Comparison of ENCODE assay signal across 21 cellular contexts in the genomic region with DNA sequence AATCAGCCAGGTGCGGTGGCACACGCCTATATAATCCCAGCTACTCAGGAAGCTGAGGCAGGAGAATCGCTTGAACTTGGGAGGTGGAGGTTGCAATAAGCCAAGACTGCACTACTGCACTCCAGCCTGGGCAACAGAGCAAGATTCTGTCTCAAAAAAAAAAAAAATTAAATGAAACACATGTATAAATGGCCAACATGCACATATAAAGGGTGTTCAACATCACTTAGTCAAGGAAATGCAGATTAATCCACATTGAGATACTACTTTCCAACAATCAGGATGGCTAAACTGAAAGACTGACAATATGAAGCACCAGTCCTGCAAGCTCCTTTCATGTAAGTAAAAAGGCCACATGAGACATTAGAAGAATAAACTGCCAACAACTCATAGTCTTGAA. TPM values are rescaled to one million over a fixed set of nuclear protein-coding genes. Genes with fewer than 3 reads are reported as not detected.
"Had no signal": no experiment of that assay in that cellular context is flagged by ENCODE, and none has a peak within 500 bp of the region (broad histone marks: within the 10 kb centered on the region; RNA-seq: fewer than 3 reads in every experiment).

No MANE protein-coding gene starts in this region.

- H3K9me3 Mint-ChIP-seq: activated naive CD4-positive, alpha-beta T cell treated with anti-CD3 and anti-CD28 coated beads, Interleukin-2, amount 50 U/mL, for 72 hours; activated T-cell treated with anti-CD3 and anti-CD28 coated beads, Interleukin-2, amount 50 U/mL, for 24 hours; naive thymus-derived CD8-positive, alpha-beta T cell had no signal

- H3K27me3 ChIP-seq: body of pancreas, sigmoid colon, upper lobe of right lung had no signal

- DNase-seq: activated CD4-positive, alpha-beta T cell treated with anti-CD3 and anti-CD28 coated beads for 1 hour; activated CD4-positive, alpha-beta T cell treated with anti-CD3 and anti-CD28 coated beads, Interleukin-2, amount 50 U/mL, for 48 hours; activated CD8-positive, alpha-beta memory T cell treated with anti-CD3 and anti-CD28 coated beads, Interleukin-2, amount 10 ng/mL, durations not matched to agents 7 days and 5 days; activated effector memory CD4-positive, alpha-beta T cell treated with anti-CD3 and anti-CD28 coated beads, Interleukin-2, amount 50 U/mL, for 16 hours; activated T-cell treated with anti-CD3 and anti-CD28 coated beads, Interleukin-2, amount 50 U/mL, for 24 hours; amniotic stem cell; body of pancreas; central memory CD4-positive, alpha-beta T cell; naive thymus-derived CD8-positive, alpha-beta T cell; psoas muscle; sigmoid colon; stimulated activated CD4-positive, alpha-beta T cell treated with anti-CD3 and anti-CD28 coated beads, Interleukin-2, amount 100 ng/mL, for 48 hours; stimulated activated CD8-positive, alpha-beta memory T cell treated with anti-CD3 and anti-CD28 coated beads, Interleukin-4, amount 100 ng/mL, for 48 hours; stimulated activated naive CD8-positive, alpha-beta T cell treated with anti-CD3 and anti-CD28 coated beads, Interleukin-15, Interleukin-2, amounts not matched to agents 100 U/mL and 50 U/mL, for 24 hours; upper lobe of right lung had no signal

- H3K27me3 Mint-ChIP-seq: activated CD8-positive, alpha-beta memory T cell treated with anti-CD3 and anti-CD28 coated beads, Interleukin-2, amount 10 ng/mL, durations not matched to agents 7 days and 5 days; activated T-cell treated with anti-CD3 and anti-CD28 coated beads, Interleukin-2, amount 50 U/mL, for 24 hours; naive thymus-derived CD8-positive, alpha-beta T cell had no signal

- H3K27ac ChIP-seq: psoas muscle, sigmoid colon, upper lobe of right lung had no signal

- H3K4me3 ChIP-seq: body of pancreas, psoas muscle, sigmoid colon, upper lobe of right lung had no signal

- H3K36me3 Mint-ChIP-seq: activated naive CD4-positive, alpha-beta T cell treated with anti-CD3 and anti-CD28 coated beads, Interleukin-2, amount 50 U/mL, for 72 hours had no signal

- H3K27ac Mint-ChIP-seq: activated CD8-positive, alpha-beta memory T cell treated with anti-CD3 and anti-CD28 coated beads, Interleukin-2, amount 10 ng/mL, durations not matched to agents 7 days and 5 days; activated naive CD4-positive, alpha-beta T cell treated with anti-CD3 and anti-CD28 coated beads, Interleukin-2, amount 50 U/mL, for 72 hours; activated T-cell treated with anti-CD3 and anti-CD28 coated beads, Interleukin-2, amount 50 U/mL, for 24 hours; naive thymus-derived CD8-positive, alpha-beta T cell had no signal

- H3K36me3 ChIP-seq: upper lobe of right lung had no signal

- H3K4me3 Mint-ChIP-seq: activated CD8-positive, alpha-beta memory T cell treated with anti-CD3 and anti-CD28 coated beads, Interleukin-2, amount 10 ng/mL, durations not matched to agents 7 days and 5 days; activated T-cell treated with anti-CD3 and anti-CD28 coated beads, Interleukin-2, amount 50 U/mL, for 24 hours; naive thymus-derived CD8-positive, alpha-beta T cell had no signal

- ATAC-seq: activated CD8-positive, alpha-beta memory T cell treated with anti-CD3 and anti-CD28 coated beads, Interleukin-2, amount 10 ng/mL, durations not matched to agents 7 days and 5 days; activated naive CD4-positive, alpha-beta T cell treated with anti-CD3 and anti-CD28 coated beads, Interleukin-2, amount 50 U/mL, for 72 hours; body of pancreas; naive thymus-derived CD8-positive, alpha-beta T cell; stimulated activated naive CD8-positive, alpha-beta T cell treated with anti-CD3 and anti-CD28 coated beads, Interleukin-15, Interleukin-2, amounts not matched to agents 100 U/mL and 50 U/mL, for 24 hours had no signal

RNA-seq across cellular contexts. Expression of a gene that starts 50.9 kb away (rescaled TPM):
- total RNA-seq: activated CD8-positive, alpha-beta memory T cell treated with anti-CD3 and anti-CD28 coated beads, Interleukin-2, amount 10 ng/mL, durations not matched to agents 7 days and 5 days; body of pancreas; lower leg skin; mononuclear cell; naive thymus-derived CD8-positive, alpha-beta T cell; omental fat pad; sigmoid colon; T-helper 2 cell treated with Interferon-gamma antibody and Interleukin-4, amounts not matched to agents 100 ng/mL and 5 ng/mL, for 36 hours; temporal lobe; upper lobe of right lung had no signal
- polyA plus RNA-seq: naive thymus-derived CD8-positive, alpha-beta T cell; sigmoid colon had no signal
